In the genomic region with DNA sequence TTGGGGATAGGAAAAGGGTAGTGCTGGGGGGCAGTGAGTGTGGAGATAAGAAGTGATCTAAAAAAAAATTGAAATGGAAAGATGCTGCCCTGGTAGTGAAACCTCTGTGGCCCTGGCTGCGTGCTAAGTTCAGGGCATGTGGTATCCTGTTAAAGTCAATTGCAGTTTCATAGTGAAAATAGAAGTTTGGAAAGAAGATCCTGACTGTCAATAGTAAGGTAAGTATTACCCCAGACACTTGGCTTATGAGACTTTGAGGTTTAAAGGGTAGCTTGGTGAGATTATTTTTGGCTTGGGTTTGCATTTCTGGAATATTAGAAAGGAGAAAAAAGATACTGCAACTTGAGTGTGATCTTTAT, we compare ENCODE assay signal across 1 cellular context.
A peak's percentile ranks its signal among the peaks of the same experiment; 100 is the strongest.
TF ChIP-seq lines count a peak whose summit lies in the region.

No MANE protein-coding gene starts in this region.

TF ChIP-seq in GM12878, 131 proteins besides CTCF, POLR2A, EP300 and RAD21 (continued from another document and continues in another):
- TF ChIP-seq IRF3 (IDR thresholded peaks at IDR 0.05) (no peak), NFYA (IDR thresholded peaks at IDR 0.05; ENCODE audit: borderline replicate concordance, low read depth, low read length) (no peak), RUNX3 (IDR thresholded peaks at IDR 0.05; ENCODE audit: low read length) (peak; percentile 71), GABPA (IDR thresholded peaks at IDR 0.05; ENCODE audit: low read depth) (no peak), CREB1 (IDR thresholded peaks at IDR 0.05; ENCODE audit: low read depth) (no peak), DPF2 (IDR thresholded peaks at IDR 0.05) (no peak), NKRF (conservative IDR thresholded peaks at IDR 0.05) (no peak), RBBP5 (conservative IDR thresholded peaks at IDR 0.05) (no peak), GATAD2B (conservative IDR thresholded peaks at IDR 0.05; ENCODE audit: low read depth) (no peak), ZNF384 (IDR thresholded peaks at IDR 0.05; ENCODE audit: borderline replicate concordance, low read depth, low read length) (no peak), YBX1 (IDR thresholded peaks at IDR 0.05) (no peak), NFXL1 (IDR thresholded peaks at IDR 0.05; ENCODE audit: borderline replicate concordance) (no peak), CREM (IDR thresholded peaks at IDR 0.05; ENCODE audit: low read depth) (no peak), MXI1 (IDR thresholded peaks at IDR 0.05; ENCODE audit: low read depth, low read length) (no peak), SUZ12 (IDR thresholded peaks at IDR 0.05; ENCODE audit: unreplicated experiment) (no peak), ETV6 (conservative IDR thresholded peaks at IDR 0.05 in 1 of 2, IDR thresholded peaks at IDR 0.05 in 1 of 2; ENCODE audit: borderline replicate concordance in 1 of 2, low read depth in 1 of 2) (no peak), HSF1 (IDR thresholded peaks at IDR 0.05; ENCODE audit: low read depth, low read length) (no peak), SMAD5 (IDR thresholded peaks at IDR 0.05; ENCODE audit: low read depth) (no peak), PRDM15 (CRISPR knock-in tag; IDR thresholded peaks at IDR 0.05) (no peak), RELB (IDR thresholded peaks at IDR 0.05; ENCODE audit: low read depth) (no peak), CEBPZ (IDR thresholded peaks at IDR 0.05; ENCODE audit: low read depth, low read length) (no peak), STAT3 (IDR thresholded peaks at IDR 0.05; ENCODE audit: low read depth, low read length) (no peak), IKZF2 (IDR thresholded peaks at IDR 0.05) (peak in 1 of 2 experiments; percentile 20; a peak in 1 of 4 replicates), SUPT20H (IDR thresholded peaks at IDR 0.05; ENCODE audit: borderline replicate concordance, control insufficient read depth, low read depth, low read length) (no peak), NFIC (IDR thresholded peaks at IDR 0.05; ENCODE audit: low read depth, low read length) (peak; percentile 62), CHD4 (IDR thresholded peaks at IDR 0.05) (no peak), FOXM1 (IDR thresholded peaks at IDR 0.05; ENCODE audit: low read depth, low read length) (peak; percentile 52; the same call in 1 of the 2 replicates), FOXK2 (IDR thresholded peaks at IDR 0.05) (no peak), RELA (IDR thresholded peaks at IDR 0.05; ENCODE audit: borderline replicate concordance, partially characterized antibody) (no peak), MEF2B (IDR thresholded peaks at IDR 0.05; ENCODE audit: partially characterized antibody, poor library complexity, severe bottlenecking) (no peak), HDAC2 (IDR thresholded peaks at IDR 0.05) (no peak), JUNB (IDR thresholded peaks at IDR 0.05) (no peak; the same call in 1 of the 2 replicates), BCLAF1 (IDR thresholded peaks at IDR 0.05) (no peak), HCFC1 (IDR thresholded peaks at IDR 0.05; ENCODE audit: low read length) (no peak), POU2F2 (IDR thresholded peaks at IDR 0.05; ENCODE audit: borderline replicate concordance, low read depth, low read length) (no peak)
- TF ChIP-seq, protein P1, sequence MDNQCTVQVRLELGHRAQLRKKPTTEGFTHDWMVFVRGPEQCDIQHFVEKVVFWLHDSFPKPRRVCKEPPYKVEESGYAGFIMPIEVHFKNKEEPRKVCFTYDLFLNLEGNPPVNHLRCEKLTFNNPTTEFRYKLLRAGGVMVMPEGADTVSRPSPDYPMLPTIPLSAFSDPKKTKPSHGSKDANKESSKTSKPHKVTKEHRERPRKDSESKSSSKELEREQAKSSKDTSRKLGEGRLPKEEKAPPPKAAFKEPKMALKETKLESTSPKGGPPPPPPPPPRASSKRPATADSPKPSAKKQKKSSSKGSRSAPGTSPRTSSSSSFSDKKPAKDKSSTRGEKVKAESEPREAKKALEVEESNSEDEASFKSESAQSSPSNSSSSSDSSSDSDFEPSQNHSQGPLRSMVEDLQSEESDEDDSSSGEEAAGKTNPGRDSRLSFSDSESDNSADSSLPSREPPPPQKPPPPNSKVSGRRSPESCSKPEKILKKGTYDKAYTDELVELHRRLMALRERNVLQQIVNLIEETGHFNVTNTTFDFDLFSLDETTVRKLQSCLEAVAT (IDR thresholded peaks at IDR 0.05) = no peak
- TF ChIP-seq, protein P2, sequence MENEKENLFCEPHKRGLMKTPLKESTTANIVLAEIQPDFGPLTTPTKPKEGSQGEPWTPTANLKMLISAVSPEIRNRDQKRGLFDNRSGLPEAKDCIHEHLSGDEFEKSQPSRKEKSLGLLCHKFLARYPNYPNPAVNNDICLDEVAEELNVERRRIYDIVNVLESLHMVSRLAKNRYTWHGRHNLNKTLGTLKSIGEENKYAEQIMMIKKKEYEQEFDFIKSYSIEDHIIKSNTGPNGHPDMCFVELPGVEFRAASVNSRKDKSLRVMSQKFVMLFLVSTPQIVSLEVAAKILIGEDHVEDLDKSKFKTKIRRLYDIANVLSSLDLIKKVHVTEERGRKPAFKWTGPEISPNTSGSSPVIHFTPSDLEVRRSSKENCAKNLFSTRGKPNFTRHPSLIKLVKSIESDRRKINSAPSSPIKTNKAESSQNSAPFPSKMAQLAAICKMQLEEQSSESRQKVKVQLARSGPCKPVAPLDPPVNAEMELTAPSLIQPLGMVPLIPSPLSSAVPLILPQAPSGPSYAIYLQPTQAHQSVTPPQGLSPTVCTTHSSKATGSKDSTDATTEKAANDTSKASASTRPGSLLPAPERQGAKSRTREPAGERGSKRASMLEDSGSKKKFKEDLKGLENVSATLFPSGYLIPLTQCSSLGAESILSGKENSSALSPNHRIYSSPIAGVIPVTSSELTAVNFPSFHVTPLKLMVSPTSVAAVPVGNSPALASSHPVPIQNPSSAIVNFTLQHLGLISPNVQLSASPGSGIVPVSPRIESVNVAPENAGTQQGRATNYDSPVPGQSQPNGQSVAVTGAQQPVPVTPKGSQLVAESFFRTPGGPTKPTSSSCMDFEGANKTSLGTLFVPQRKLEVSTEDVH (IDR thresholded peaks at IDR 0.05; ENCODE audit: low read depth, partially characterized antibody) = no peak
